In genomic region chr22:29431986-29432385, GRCh38 we compare ENCODE assay signal across 24 cellular contexts. TPM values are rescaled to one million over a fixed set of nuclear protein-coding genes. Genes with fewer than 3 reads are reported as not detected.
A peak's percentile ranks its signal among the peaks of the same experiment; 100 is the strongest.
DNase-seq lines count a peak whose midpoint lies in the region; ATAC-seq, FAIRE-seq and TF ChIP-seq lines count a peak whose summit lies in the region.
"Had no signal": no experiment of that assay in that cellular context is flagged by ENCODE, and none has a peak within 500 bp of the region (broad histone marks: within the 10 kb centered on the region; RNA-seq: fewer than 3 reads in every experiment).

No MANE protein-coding gene starts in this region.

- no peak overlapping the region for H3K4me2 ChIP-seq in H9 (ENCODE audit: insufficient read depth, insufficient read length, low read length)

- H2BK120ac ChIP-seq in H9 (ENCODE audit: low read depth, low read length, poor library complexity, severe bottlenecking) = no peak overlapping the region

- H3K9me3 ChIP-seq in H9 (ENCODE audit: control insufficient read depth, low read depth, low read length) (no peaks in the 10 kb centered on the region), small intestine (ENCODE audit: control insufficient read depth, low read depth) (no peaks in the 10 kb centered on the region)
- H3K9me3 ChIP-seq: BE2C, SJCRH30 had no signal

- 0 out of 2 replicates have a peak, but pooled peaks cover 3% of the 10 kb centered on the region for H3K4me1 ChIP-seq in H9 (ENCODE audit: insufficient read depth, low read length)
- no peaks in the 10 kb centered on the region for H3K4me1 ChIP-seq in small intestine (ENCODE audit: control insufficient read depth in 2 of 2, insufficient read depth in 1 of 2, low read depth in 1 of 2, low read length in 1 of 2)
- H3K4me1 ChIP-seq: BE2C, SJCRH30 had no signal

- H2BK5ac ChIP-seq in H9 (ENCODE audit: insufficient read length, low read length) = no peak overlapping the region

- H3K4me3 Mint-ChIP-seq in H9 = peak overlapping the region; percentile 9 to 23; a peak in 2 of 5 replicates

- H2AK5ac ChIP-seq in H9 (ENCODE audit: insufficient read length, low read length) = no peak overlapping the region

- H3K36me3 Mint-ChIP-seq in H9 (ENCODE audit: insufficient read depth in 1 of 3, low read depth in 3 of 3) = no peaks in the 10 kb centered on the region

- no peak overlapping the region for H3T11ph ChIP-seq in H9 (ENCODE audit: low read length)

- H3K27me3 ChIP-seq in H9 (ENCODE audit: insufficient read depth, low read length) (no peaks in the 10 kb centered on the region), small intestine (ENCODE audit: control insufficient read depth in 2 of 2, insufficient read depth in 2 of 2, low read length in 2 of 2) (peaks cover 0 to 4% of the 10 kb centered on the region in 2 donors)
- H3K27me3 ChIP-seq: BE2C had no signal

- H3K27ac ChIP-seq in H9 (ENCODE audit: insufficient read length, low read depth, low read length) (no peak overlapping the region), small intestine (ENCODE audit: low read depth in 1 of 2, low read length in 1 of 2) (no peak overlapping the region)
- H3K27ac ChIP-seq: SJCRH30 had no signal

- H3K79me1 ChIP-seq in H9 (ENCODE audit: insufficient read depth, low read depth, low read length, poor library complexity, severe bottlenecking) = no peaks in the 10 kb centered on the region

- H3K9ac ChIP-seq in H9 (ENCODE audit: extremely low read depth, insufficient read length, low read length) = no peak overlapping the region

- H3K56ac ChIP-seq in H9 (ENCODE audit: insufficient read length, low read depth, low read length) = no peak overlapping the region

- no peak for FAIRE-seq in small intestine (lab: Jason Lieb, UNC)
- FAIRE-seq: K562, RCC 7860 had no signal

- H2BK15ac ChIP-seq in H9 (ENCODE audit: low read depth, low read length) = no peak overlapping the region

- H3K79me2 ChIP-seq in H9 (ENCODE audit: insufficient read depth, low read length) = no peaks in the 10 kb centered on the region

- no peak overlapping the region for H3K4ac ChIP-seq in H9 (ENCODE audit: low read depth, low read length)

- H3K27ac Mint-ChIP-seq in H9 = peak overlapping the region; percentile 41 to 67 (median 62); a peak in 4 of 7 replicates

- H3K23me2 ChIP-seq in H9 (ENCODE audit: insufficient read length, low read depth, low read length, poor library complexity, severe bottlenecking) = no peaks in the 10 kb centered on the region

- H3K23ac ChIP-seq in H9 (ENCODE audit: insufficient read length, low read depth, low read length) = no peak overlapping the region

- peaks cover 17 to 18% of the 10 kb centered on the region in 2 experiments for H3K4me1 Mint-ChIP-seq in H9

- H2AFZ ChIP-seq in H9 (ENCODE audit: low read length) = no peak overlapping the region

- H2BK12ac ChIP-seq in H9 (ENCODE audit: insufficient read length, low read depth, low read length) = no peak overlapping the region

- H4K91ac ChIP-seq in H9 (ENCODE audit: insufficient read length, low read depth, low read length) = no peak overlapping the region

- no peak for ATAC-seq in GM21737 (IDR thresholded peaks at IDR 0.05; ENCODE audit: unreplicated experiment)
- ATAC-seq: HCT116, K562 had no signal

- no peak overlapping the region for H3K14ac ChIP-seq in H9 (ENCODE audit: insufficient read depth, low read length)

- DNase-seq in H9 = no peak
- DNase-seq in ecto neural progenitor cell (ENCODE audit: low spot score) = peak; percentile 15
- DNase-seq in islet precursor cell = peak; percentile 49
- DNase-seq in small intestine = peak; percentile 52
- DNase-seq in retina = no peak
- no peak for DNase-seq in NCI-H2107 treated with DMSO at 0.1 percent for 48 hours (lab: John Stamatoyannopoulos, UW; ENCODE audit: unreplicated experiment)
- no peak for DNase-seq in NCI-H2029 treated with DMSO at 0.1 percent for 48 hours (lab: John Stamatoyannopoulos, UW)
- DNase-seq: BE2C, EL, MM.1S, NCI-H1092, NCI-H1436 treated with DMSO at 0.1 percent for 48 hours, NCI-H2029, NCI-H2171, NCI-H345, NCI-H524, NCI-H774, OCI-M1, SJCRH30 had no signal

- WGBS in H9 (ENCODE audit: extremely low coverage, insufficient read length, low lambda C conversion rate) = no CpG with 5 or more reads among the region's 5 CpGs
- WGBS in small intestine, 3 donors = 15 to 44% (median 26%) methylated on average over 5 of the region's 5 CpGs

- no peaks in the 10 kb centered on the region for H3K36me3 ChIP-seq in small intestine (ENCODE audit: control insufficient read depth in 2 of 2, insufficient read depth in 2 of 2, low read length in 2 of 2)
- H3K36me3 ChIP-seq: BE2C, SJCRH30 had no signal

- H2BK20ac ChIP-seq in H9 (ENCODE audit: low read depth, low read length, poor library complexity, severe bottlenecking) = no peak overlapping the region

- H3K4me3 ChIP-seq in small intestine (ENCODE audit: low read depth in 1 of 2, low read length in 2 of 2) = no peak overlapping the region
- H3K4me3 ChIP-seq: K562, SJCRH30 had no signal

- peaks cover 13% of the 10 kb centered on the region for H3K27me3 Mint-ChIP-seq in H9 (ENCODE audit: low read depth)

- H3K18ac ChIP-seq in H9 (ENCODE audit: insufficient read length, low read depth, low read length) = no peak overlapping the region

- no peak for TF ChIP-seq CTCF in H9 (conservative IDR thresholded peaks at IDR 0.05)

- no peaks in the 10 kb centered on the region for H4K20me1 ChIP-seq in H9 (ENCODE audit: control insufficient read depth, insufficient read depth, insufficient read length)

- H4K5ac ChIP-seq in H9 (ENCODE audit: insufficient read length, low read depth, low read length) = no peak overlapping the region

- H4K8ac ChIP-seq in H9 (replicated peaks; ENCODE audit: insufficient read length, low read depth, low read length) = no peak overlapping the region

- H3K9me3 Mint-ChIP-seq in H9 = no peaks in the 10 kb centered on the region

RNA-seq across cellular contexts. Expression of gene RFPL1, which starts 6.4 kb away (rescaled TPM):
- total RNA-seq in H9 (2021) = not detected in 2 replicates
- under 1 TPM in 1 of 3 donors, not detected in 2; 0.04 TPM for polyA plus RNA-seq in small intestine
- total RNA-seq: A673, K562, SJCRH30 had no signal
- polyA plus RNA-seq: K562 had no signal

RNA-seq across cellular contexts. Expression of gene AP1B1, which starts 43.6 kb away (rescaled TPM):
- 64.0 and 67.4 TPM in 2 replicates for total RNA-seq in H9 (2021)
- 10 to 100 TPM; 51.6 to 61.6 (median 55.0) TPM for polyA plus RNA-seq in small intestine

RNA-seq across cellular contexts. Expression of gene NEFH, which starts 48.0 kb away (rescaled TPM):
- 5.7 and 5.8 TPM in 2 replicates for total RNA-seq in H9 (2021)
- 1 to 10 TPM in 1 of 3 donors, not detected in 2; 1.9 TPM for polyA plus RNA-seq in small intestine
- total RNA-seq: SJCRH30 had no signal

Comparison
In these comparisons a context has a peak if more than half of its experiments do, and no peak if none do; other contexts are left out.
1. DNase-seq: peak in ecto neural progenitor cell (single experiment), islet precursor cell (single experiment) and small intestine (single experiment); none in H9 (single experiment), retina (single experiment), NCI-H2107 treated with DMSO at 0.1 percent for 48 hours (single experiment) and NCI-H2029 treated with DMSO at 0.1 percent for 48 hours (single experiment).